ENCODE assay signal across 27 cellular contexts in the genomic region with DNA sequence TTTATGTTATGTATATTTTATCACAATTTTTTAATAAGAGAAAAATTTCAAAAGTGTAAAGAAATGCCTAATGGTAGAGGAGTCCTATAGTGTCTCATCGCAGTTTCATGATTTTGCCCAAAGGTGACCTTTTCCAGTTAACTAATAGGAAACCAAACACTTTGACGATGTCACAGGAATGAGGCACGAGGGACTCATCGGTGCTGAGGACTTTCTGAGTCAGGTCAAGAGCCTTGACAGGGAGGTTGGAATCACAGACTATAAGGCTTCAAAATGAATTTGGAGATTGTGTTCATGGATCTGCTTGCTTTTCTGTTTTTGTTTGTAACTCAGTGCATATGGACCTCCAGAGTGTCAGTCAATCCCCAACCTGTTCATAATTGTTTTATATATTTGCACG.
"Had no signal": no experiment of that assay in that cellular context is flagged by ENCODE, and none has a peak within 500 bp of the region (broad histone marks: within the 10 kb centered on the region; RNA-seq: fewer than 3 reads in every experiment).

No MANE protein-coding gene starts in this region.

- H3K27me3 ChIP-seq: adrenal gland, ascending aorta, brain microvascular endothelial cell, heart left ventricle, right atrium auricular region, thyroid gland, upper lobe of left lung, vagina had no signal

- H3K4me1 Mint-ChIP-seq: activated naive CD8-positive, alpha-beta T cell treated with anti-CD3 and anti-CD28 coated beads for 36 hours; stimulated activated naive B cell treated with anti-CD40 and anti-IgM and Interleukin-4, amounts not matched to agents 10 μg/mL and 1 μg/mL and 100 μg/mL, for 72 hours had no signal

- H3K4me2 ChIP-seq: smooth muscle cell had no signal

- H2AFZ ChIP-seq: parathyroid adenoma had no signal

- H3K36me3 Mint-ChIP-seq: activated naive CD8-positive, alpha-beta T cell treated with anti-CD3 and anti-CD28 coated beads for 36 hours; naive thymus-derived CD4-positive, alpha-beta T cell; stimulated activated naive B cell treated with anti-CD40 and anti-IgM and Interleukin-4, amounts not matched to agents 10 μg/mL and 1 μg/mL and 100 μg/mL, for 72 hours had no signal

- H3K27ac ChIP-seq: adrenal gland, ascending aorta, brain microvascular endothelial cell, parathyroid adenoma, right atrium auricular region, stomach, thyroid gland, upper lobe of left lung, vagina had no signal

- H3K36me3 ChIP-seq: adrenal gland, ascending aorta, brain microvascular endothelial cell, heart left ventricle, right atrium auricular region, stomach, thyroid gland, upper lobe of left lung, vagina had no signal

- H3K9me3 Mint-ChIP-seq: activated naive CD4-positive, alpha-beta T cell treated with anti-CD3 and anti-CD28 coated beads for 36 hours; activated naive CD8-positive, alpha-beta T cell treated with anti-CD3 and anti-CD28 coated beads for 36 hours; activated T-cell treated with anti-CD3 and anti-CD28 coated beads, Interleukin-2, amount 50 U/mL, for 72 hours; stimulated activated naive B cell treated with anti-CD40 and anti-IgM and Interleukin-4, amounts not matched to agents 10 μg/mL and 1 μg/mL and 100 μg/mL, for 72 hours; T-helper 2 cell treated with Interferon-gamma antibody and Interleukin-4, amounts not matched to agents 5 μg/mL and 100 μg/mL, for 36 hours had no signal

- DNase-seq: activated CD4-positive, alpha-beta T cell treated with anti-CD3 and anti-CD28 coated beads for 4 hours; activated CD4-positive, alpha-beta T cell treated with anti-CD3 and anti-CD28 coated beads, Interleukin-2, amount 50 U/mL, for 4 hours; activated CD4-positive, CD25-positive, alpha-beta regulatory T cell; activated effector memory CD4-positive, alpha-beta T cell treated with Interleukin-2 at 50 U/mL for 16 hours; activated naive CD4-positive, alpha-beta T cell treated with anti-CD3 and anti-CD28 coated beads for 36 hours; activated naive CD8-positive, alpha-beta T cell treated with anti-CD3 and anti-CD28 coated beads for 36 hours; activated T-cell treated with anti-CD3 and anti-CD28 coated beads for 4 hours; activated T-cell treated with anti-CD3 and anti-CD28 coated beads, Interleukin-2, amount 50 U/mL, for 72 hours; adrenal gland; brain microvascular endothelial cell; cortex of kidney; foreskin fibroblast; naive thymus-derived CD4-positive, alpha-beta T cell; stimulated activated CD4-positive, alpha-beta T cell treated with anti-CD3 and anti-CD28 coated beads, Interleukin-1b, Interleukin-23, amount 100 ng/mL, for 48 hours; stimulated activated CD4-positive, alpha-beta T cell treated with anti-CD3 and anti-CD28 coated beads, Interleukin-4, amount 100 ng/mL, for 4 hours; stimulated activated naive B cell treated with anti-CD40 and anti-IgM and Interleukin-4, amounts not matched to agents 10 μg/mL and 1 μg/mL and 100 μg/mL, for 72 hours; stomach; thyroid gland; upper lobe of left lung had no signal

- H3K27ac Mint-ChIP-seq: activated naive CD4-positive, alpha-beta T cell treated with anti-CD3 and anti-CD28 coated beads for 36 hours; activated naive CD8-positive, alpha-beta T cell treated with anti-CD3 and anti-CD28 coated beads for 36 hours; activated T-cell treated with anti-CD3 and anti-CD28 coated beads, Interleukin-2, amount 50 U/mL, for 72 hours; naive thymus-derived CD4-positive, alpha-beta T cell; stimulated activated naive B cell treated with anti-CD40 and anti-IgM and Interleukin-4, amounts not matched to agents 10 μg/mL and 1 μg/mL and 100 μg/mL, for 72 hours; T-helper 2 cell treated with Interferon-gamma antibody and Interleukin-4, amounts not matched to agents 5 μg/mL and 100 μg/mL, for 36 hours had no signal

- H3K4me1 ChIP-seq: adrenal gland, ascending aorta, parathyroid adenoma, right atrium auricular region, thyroid gland, upper lobe of left lung, vagina had no signal

- H3K79me2 ChIP-seq: parathyroid adenoma had no signal

- H3K9me3 ChIP-seq: adrenal gland, ascending aorta, heart left ventricle, right atrium auricular region, stomach, thyroid gland, upper lobe of left lung, vagina had no signal

- H3K4me3 ChIP-seq: adrenal gland, ascending aorta, right atrium auricular region, smooth muscle cell, stomach, thyroid gland, upper lobe of left lung, vagina had no signal

- H3K4me3 Mint-ChIP-seq: activated naive CD4-positive, alpha-beta T cell treated with anti-CD3 and anti-CD28 coated beads for 36 hours; activated naive CD8-positive, alpha-beta T cell treated with anti-CD3 and anti-CD28 coated beads for 36 hours; activated T-cell treated with anti-CD3 and anti-CD28 coated beads, Interleukin-2, amount 50 U/mL, for 72 hours; naive thymus-derived CD4-positive, alpha-beta T cell; stimulated activated naive B cell treated with anti-CD40 and anti-IgM and Interleukin-4, amounts not matched to agents 10 μg/mL and 1 μg/mL and 100 μg/mL, for 72 hours; T-helper 2 cell treated with Interferon-gamma antibody and Interleukin-4, amounts not matched to agents 5 μg/mL and 100 μg/mL, for 36 hours had no signal

- ATAC-seq: activated T-cell treated with anti-CD3 and anti-CD28 coated beads, Interleukin-2, amount 50 U/mL, for 72 hours; esophagus mucosa; naive thymus-derived CD4-positive, alpha-beta T cell; stimulated activated naive B cell treated with anti-CD40 and anti-IgM and Interleukin-4, amounts not matched to agents 10 μg/mL and 1 μg/mL and 100 μg/mL, for 72 hours had no signal
